1 cellular context compared by ENCODE assay signal in the genomic region with DNA sequence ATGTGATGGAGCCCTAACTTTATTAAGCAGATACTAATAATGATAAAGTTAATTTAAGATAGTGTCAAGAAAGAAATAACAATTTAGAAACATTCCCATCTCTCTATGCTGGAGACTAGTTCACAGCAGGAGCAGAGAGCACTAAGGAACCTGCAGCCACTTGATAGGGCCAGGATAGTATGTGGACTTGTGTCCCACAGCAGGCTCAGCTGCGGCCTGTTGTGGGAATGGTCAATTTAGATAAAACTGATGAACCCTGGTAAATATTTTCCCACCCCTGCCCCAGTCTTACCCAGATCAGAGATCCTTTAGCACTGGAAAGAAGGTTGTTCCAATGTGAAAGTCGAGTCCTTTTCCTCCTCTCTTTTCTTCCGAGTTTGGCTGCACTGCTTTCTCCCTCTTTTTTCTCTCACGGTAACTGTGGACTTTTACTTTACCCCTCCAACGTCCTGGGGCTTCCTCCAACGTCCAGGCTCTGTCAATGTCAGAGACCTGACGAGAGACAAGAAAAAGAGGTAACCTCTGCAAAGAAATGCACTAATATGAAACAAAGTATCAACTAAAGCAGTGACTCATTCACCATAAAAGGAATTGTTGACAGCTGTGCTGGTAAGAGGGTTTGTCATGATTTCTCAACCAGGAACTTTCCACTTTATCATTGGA.
A peak's percentile ranks its signal among the peaks of the same experiment; 100 is the strongest.
TF ChIP-seq lines count a peak whose summit lies in the region.

A gene with protein sequence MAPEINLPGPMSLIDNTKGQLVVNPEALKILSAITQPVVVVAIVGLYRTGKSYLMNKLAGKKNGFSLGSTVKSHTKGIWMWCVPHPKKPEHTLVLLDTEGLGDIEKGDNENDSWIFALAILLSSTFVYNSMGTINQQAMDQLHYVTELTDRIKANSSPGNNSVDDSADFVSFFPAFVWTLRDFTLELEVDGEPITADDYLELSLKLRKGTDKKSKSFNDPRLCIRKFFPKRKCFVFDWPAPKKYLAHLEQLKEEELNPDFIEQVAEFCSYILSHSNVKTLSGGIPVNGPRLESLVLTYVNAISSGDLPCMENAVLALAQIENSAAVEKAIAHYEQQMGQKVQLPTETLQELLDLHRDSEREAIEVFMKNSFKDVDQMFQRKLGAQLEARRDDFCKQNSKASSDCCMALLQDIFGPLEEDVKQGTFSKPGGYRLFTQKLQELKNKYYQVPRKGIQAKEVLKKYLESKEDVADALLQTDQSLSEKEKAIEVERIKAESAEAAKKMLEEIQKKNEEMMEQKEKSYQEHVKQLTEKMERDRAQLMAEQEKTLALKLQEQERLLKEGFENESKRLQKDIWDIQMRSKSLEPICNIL (minus strand): TSS at position 544 of the 663 bp plus-strand sequence. CDS start 4,148 bp downstream, outside the sequence.

TF ChIP-seq in K562, 482 proteins besides CTCF, POLR2A, EP300 and RAD21 (continued from another document):
- TF ChIP-seq, protein P1, sequence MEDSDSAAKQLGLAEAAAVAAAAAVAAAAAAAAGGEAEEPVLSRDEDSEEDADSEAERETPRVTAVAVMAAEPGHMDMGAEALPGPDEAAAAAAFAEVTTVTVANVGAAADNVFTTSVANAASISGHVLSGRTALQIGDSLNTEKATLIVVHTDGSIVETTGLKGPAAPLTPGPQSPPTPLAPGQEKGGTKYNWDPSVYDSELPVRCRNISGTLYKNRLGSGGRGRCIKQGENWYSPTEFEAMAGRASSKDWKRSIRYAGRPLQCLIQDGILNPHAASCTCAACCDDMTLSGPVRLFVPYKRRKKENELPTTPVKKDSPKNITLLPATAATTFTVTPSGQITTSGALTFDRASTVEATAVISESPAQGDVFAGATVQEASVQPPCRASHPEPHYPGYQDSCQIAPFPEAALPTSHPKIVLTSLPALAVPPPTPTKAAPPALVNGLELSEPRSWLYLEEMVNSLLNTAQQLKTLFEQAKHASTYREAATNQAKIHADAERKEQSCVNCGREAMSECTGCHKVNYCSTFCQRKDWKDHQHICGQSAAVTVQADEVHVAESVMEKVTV (CRISPR knock-in tag; IDR thresholded peaks at IDR 0.05), result no peak
- TF ChIP-seq FOSL1 (tag; conservative IDR thresholded peaks at IDR 0.05) (peak; percentile 97), IRF2 (CRISPR knock-in tag; IDR thresholded peaks at IDR 0.05) (no peak), TAL1 (IDR thresholded peaks at IDR 0.05) (peak; percentile 24), ZNF778 (CRISPR knock-in tag; IDR thresholded peaks at IDR 0.05) (no peak), CBX3 (IDR thresholded peaks at IDR 0.05; ENCODE audit: borderline replicate concordance in 1 of 2, low read length in 2 of 2) (no peak), NONO (IDR thresholded peaks at IDR 0.05; ENCODE audit: low read depth in 2 of 2, low read length in 1 of 2) (no peak), HOXB6 (CRISPR knock-in tag; IDR thresholded peaks at IDR 0.05; ENCODE audit: borderline replicate concordance) (no peak), HMG20A (CRISPR knock-in tag; conservative IDR thresholded peaks at IDR 0.05) (no peak), FOXP1 (CRISPR knock-in tag; IDR thresholded peaks at IDR 0.05) (no peak), BRF1 (IDR thresholded peaks at IDR 0.05; ENCODE audit: borderline replicate concordance, extremely low read depth, insufficient read length) (no peak), ZBTB17 (CRISPR knock-in tag; IDR thresholded peaks at IDR 0.05) (0 out of 2 replicates have a peak, but pooled peaks have one; percentile 40), ZNF431 (CRISPR knock-in tag; IDR thresholded peaks at IDR 0.05) (no peak), TFAM (CRISPR knock-in tag; conservative IDR thresholded peaks at IDR 0.05) (no peak), TARDBP (IDR thresholded peaks at IDR 0.05) (no peak), RBM25 (IDR thresholded peaks at IDR 0.05; ENCODE audit: low read depth, low read length, severe bottlenecking) (no peak), BDP1 (IDR thresholded peaks at IDR 0.05; ENCODE audit: insufficient read depth, insufficient read length) (no peak), NUFIP1 (IDR thresholded peaks at IDR 0.05; ENCODE audit: partially characterized antibody) (no peak), SMARCE1 (IDR thresholded peaks at IDR 0.05) (peak; percentile 36; the same call in 1 of the 2 replicates), DPF2 (IDR thresholded peaks at IDR 0.05) (0 out of 2 replicates have a peak, but pooled peaks have one; percentile 31)
